ENCODE assay signal across 24 cellular contexts in the genomic region with DNA sequence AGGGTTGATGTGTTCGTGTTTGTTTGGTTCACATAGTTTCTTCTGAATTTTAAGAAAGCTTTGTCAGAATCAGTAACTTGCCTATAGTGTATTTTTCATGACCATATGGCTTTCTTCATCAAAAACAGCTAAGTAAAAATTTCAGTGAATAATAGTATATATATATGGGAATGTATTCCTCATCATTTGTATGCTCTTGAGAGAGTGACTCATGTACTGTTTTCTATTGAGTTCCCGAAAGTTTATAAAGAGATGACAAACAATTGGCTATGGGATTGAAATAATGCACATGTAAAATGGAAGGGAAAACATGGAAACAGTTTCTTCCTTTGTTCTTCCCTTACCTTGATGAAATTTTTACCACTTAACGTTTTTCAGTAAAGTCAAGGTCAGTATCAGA. TPM values are rescaled to one million over a fixed set of nuclear protein-coding genes. Genes with fewer than 3 reads are reported as not detected.
DNase-seq lines count a peak whose midpoint lies in the region; ATAC-seq and TF ChIP-seq lines count a peak whose summit lies in the region.
"Had no signal": no experiment of that assay in that cellular context is flagged by ENCODE, and none has a peak within 500 bp of the region (broad histone marks: within the 10 kb centered on the region; RNA-seq: fewer than 3 reads in every experiment).

No MANE protein-coding gene starts in this region.

- no peak for TF ChIP-seq CTCF in IMR-90 (conservative IDR thresholded peaks at IDR 0.05; ENCODE audit: low read depth, low read length)
- no peak for TF ChIP-seq CTCF in fibroblast of mammary gland (conservative IDR thresholded peaks at IDR 0.05; ENCODE audit: control insufficient read depth, insufficient read depth, low read depth, low read length)
- no peak for TF ChIP-seq CTCF in gastrocnemius medialis (IDR thresholded peaks at IDR 0.05 in 4 of 5, conservative IDR thresholded peaks at IDR 0.05 in 1 of 5)
- TF ChIP-seq CTCF in vagina (IDR thresholded peaks at IDR 0.05): no peak

- peak overlapping the region; percentile 73; the same call in 1 of the 2 replicates for H3K9ac ChIP-seq in IMR-90 (ENCODE audit: low read depth, low read length)
- H3K9ac ChIP-seq: BLaER1 treated with 17β-estradiol and CSF1 and Interleukin-3, amounts not matched to agents 10 nM and 100 nM had no signal

- peak overlapping the region; percentile 88 to 95 for H4K8ac ChIP-seq in IMR-90 (ENCODE audit: low read depth in 2 of 2, low read length in 2 of 2)

- peak overlapping the region; percentile 91; the same call in 2 of the 3 replicates for H2BK15ac ChIP-seq in IMR-90 (ENCODE audit: low read depth, low read length)

- peak overlapping the region; percentile 63; the same call in 1 of the 2 replicates for H3K4me2 ChIP-seq in IMR-90 (ENCODE audit: low read depth, low read length)
- H3K4me2 ChIP-seq: BLaER1 treated with 17β-estradiol and CSF1 and Interleukin-3, amounts not matched to agents 10 nM and 100 nM had no signal

- no peak overlapping the region for H2AFZ ChIP-seq in IMR-90 (replicated peaks; ENCODE audit: low read length, poor library complexity)

- H4K5ac ChIP-seq in IMR-90 (ENCODE audit: low read depth, low read length): peak overlapping the region; percentile 99; the same call in 1 of the 2 replicates

- H3K14ac ChIP-seq in IMR-90 (replicated peaks; ENCODE audit: low read depth, low read length): peak overlapping the region; percentile 94

- peak overlapping the region; percentile 87 for H3K23ac ChIP-seq in IMR-90 (ENCODE audit: low read depth, low read length)

- H3K36me3 ChIP-seq in IMR-90 (ENCODE audit: control insufficient read depth, insufficient read depth, low read length) (no peaks in the 10 kb centered on the region), gastrocnemius medialis (no peaks in the 10 kb centered on the region), vagina (no peaks in the 10 kb centered on the region)
- H3K36me3 ChIP-seq: cardiac muscle cell had no signal

- in situ Hi-C loops in IMR-90 (cut with MboI; ENCODE audit: low sequenced_read_pairs): no loop called here
- in situ Hi-C loops in gastrocnemius medialis (cut with MboI; ENCODE audit: low sequenced_read_pairs in 4 of 4): no loop called here

- POLR2A ChIA-PET in IMR-90 (lab: Charles Lee; ENCODE audit: unreplicated experiment): no interaction called here

- ATAC-seq in IMR-90 (ENCODE audit: low read depth): peak; percentile 62
- no peak for ATAC-seq in gastrocnemius medialis
- ATAC-seq: left cardiac atrium, Panc1 had no signal

- peak overlapping the region; percentile 100 for H3K27ac ChIP-seq in IMR-90 (ENCODE audit: insufficient read depth, low read length)
- H3K27ac ChIP-seq in gastrocnemius medialis: peak overlapping the region in 3 of 4 donors; percentile 1 to 36 (median 31)
- no peak overlapping the region for H3K27ac ChIP-seq in vagina
- H3K27ac ChIP-seq: BLaER1 treated with 17β-estradiol and CSF1 and Interleukin-3, amounts not matched to agents 10 nM and 100 nM; cardiac muscle cell had no signal

- peak overlapping the region; percentile 99 for H2BK5ac ChIP-seq in IMR-90 (ENCODE audit: low read depth, low read length, poor library complexity, severe bottlenecking)

- H3K9me3 ChIP-seq in IMR-90 (ENCODE audit: control insufficient read depth, insufficient read depth, low read length) (no peaks in the 10 kb centered on the region), gastrocnemius medialis (no peaks in the 10 kb centered on the region), vagina (no peaks in the 10 kb centered on the region)

- no CpG with 5 or more reads among the region's 3 CpGs for WGBS in IMR-90 (ENCODE audit: extremely low coverage in 2 of 2, insufficient read length in 1 of 2), 2 experiments

- H4K91ac ChIP-seq in IMR-90 (ENCODE audit: insufficient read depth, low read depth, low read length): peak overlapping the region; percentile 98

- H3K79me1 ChIP-seq in IMR-90 (ENCODE audit: low read depth in 1 of 2, low read length in 2 of 2): peaks cover 49 to 78% of the 10 kb centered on the region in 2 experiments

- peak; percentile 76 for DNase-seq in IMR-90
- DNase-seq in amniotic epithelial cell (ENCODE audit: low read depth): peak; percentile 27
- peak; percentile 73 for DNase-seq in fibroblast of mammary gland (ENCODE audit: low read depth)
- DNase-seq in gastrocnemius medialis: no peak
- DNase-seq in effector CD8-positive, alpha-beta T cell (lab: John Stamatoyannopoulos, UW): no peak
- no peak for DNase-seq in vagina (ENCODE audit: extremely low spot score in 2 of 2)
- no peak for DNase-seq in activated CD8-positive, alpha-beta memory T cell treated with anti-CD3 and anti-CD28 coated beads, Interleukin-2, amount 50 U/mL, for 4 hours
- DNase-seq: activated CD4-positive, alpha-beta memory T cell treated with anti-CD3 and anti-CD28 coated beads for 36 hours; activated CD4-positive, alpha-beta T cell treated with anti-CD3 and anti-CD28 coated beads for 1 hour; activated naive CD4-positive, alpha-beta T cell treated with anti-CD3 and anti-CD28 coated beads for 36 hours; amygdala; cortex of kidney; GDM1; hypothalamus; KBM-7; left cardiac atrium; NCI-H2081; NCI-H526; SHP77 treated with DMSO at 0.1 percent for 48 hours; stimulated activated CD4-positive, alpha-beta T cell treated with anti-CD3 and anti-CD28 coated beads, Interleukin-15, amount 100 ng/mL, for 24 hours; stimulated activated CD4-positive, alpha-beta T cell treated with anti-CD3 and anti-CD28 coated beads, Interleukin-4, amount 100 ng/mL, for 4 hours had no signal

- CTCF ChIA-PET in IMR-90 (lab: Yijun Ruan, JAX): no interaction called here

- BruUV-seq in IMR-90 (replicated peaks; lab: Mats Ljungman, UMichigan): no TSS peak

- H2BK120ac ChIP-seq in IMR-90 (ENCODE audit: low read depth, low read length): peak overlapping the region; percentile 98

- intact Hi-C loops in IMR-90 (cut with micrococcal nuclease): loop anchor here (5.0 kb wide), 1 partner anchor 56 kb away; the partner anchor contains the start of gene KAT6B
- intact Hi-C loops in gastrocnemius medialis (cut with DNase I; ENCODE audit: low total_unique reads): no loop called here
- intact Hi-C loops in vagina (cut with DNase I): no loop called here

- peak overlapping the region; percentile 93 for H3K56ac ChIP-seq in IMR-90 (ENCODE audit: extremely low read depth, insufficient read depth, low read length)

- H2AK5ac ChIP-seq in IMR-90 (ENCODE audit: low read depth, low read length): peak overlapping the region; percentile 98

- H3K27me3 ChIP-seq in IMR-90 (ENCODE audit: control insufficient read depth, insufficient read depth, low read length) (no peaks in the 10 kb centered on the region), gastrocnemius medialis (no peaks in the 10 kb centered on the region), vagina (no peaks in the 10 kb centered on the region)
- H3K27me3 ChIP-seq: BLaER1 treated with 17β-estradiol and CSF1 and Interleukin-3, amounts not matched to agents 10 nM and 100 nM; cardiac muscle cell had no signal

- peaks cover 31% of the 10 kb centered on the region for H3K9me1 ChIP-seq in IMR-90 (ENCODE audit: insufficient read depth, low read length)

- H3K4ac ChIP-seq in IMR-90 (ENCODE audit: low read depth, low read length): peak overlapping the region; percentile 94

- TF ChIP-seq RAD21 in IMR-90 (IDR thresholded peaks at IDR 0.05; ENCODE audit: low read length): no peak

- 0 out of 2 replicates have a peak, but pooled peaks cover 3% of the 10 kb centered on the region for H4K20me1 ChIP-seq in IMR-90 (ENCODE audit: insufficient read depth, low read length)

- H3K18ac ChIP-seq in IMR-90 (ENCODE audit: low read depth, low read length): peak overlapping the region; percentile 92

- H3K4me1 ChIP-seq in IMR-90 (ENCODE audit: control insufficient read depth, insufficient read depth, low read length) (peaks cover 43% of the 10 kb centered on the region), gastrocnemius medialis (peaks cover 32 to 35% of the 10 kb centered on the region in 2 donors), vagina (peaks cover 28% of the 10 kb centered on the region)

- dilution Hi-C loops in IMR-90 (cut with HindIII; ENCODE audit: low sequenced_read_pairs, unreplicated experiment): no loop called here

- H3K4me3 ChIP-seq in IMR-90 (ENCODE audit: insufficient read depth, low read depth, low read length): no peak overlapping the region
- no peak overlapping the region for H3K4me3 ChIP-seq in fibroblast of mammary gland (ENCODE audit: control insufficient read depth, low read depth, low read length)
- H3K4me3 ChIP-seq in gastrocnemius medialis: no peak overlapping the region
- H3K4me3 ChIP-seq in vagina: no peak overlapping the region
- H3K4me3 ChIP-seq: BLaER1 treated with 17β-estradiol and CSF1 and Interleukin-3, amounts not matched to agents 10 nM and 100 nM; cardiac muscle cell had no signal

- peak overlapping the region; percentile 98 for H2BK20ac ChIP-seq in IMR-90 (ENCODE audit: low read depth, low read length)

- no peak for TF ChIP-seq POLR2A in IMR-90 (IDR thresholded peaks at IDR 0.05; ENCODE audit: low read depth, low read length)
- no peak for TF ChIP-seq POLR2A in gastrocnemius medialis (IDR thresholded peaks at IDR 0.05)
- no peak for TF ChIP-seq POLR2A in vagina (IDR thresholded peaks at IDR 0.05)

- H2AK9ac ChIP-seq in IMR-90 (replicated peaks; ENCODE audit: low read depth, low read length, poor library complexity): no peak overlapping the region

TF ChIP-seq in IMR-90, 13 proteins besides CTCF, POLR2A, EP300 and RAD21:
- peak; percentile 30; the same call in 1 of the 2 replicates for TF ChIP-seq FOS (IDR thresholded peaks at IDR 0.05; ENCODE audit: low read depth, low read length)
- TF ChIP-seq ELK1 (IDR thresholded peaks at IDR 0.05; ENCODE audit: borderline replicate concordance, low read depth, low read length): no peak
- TF ChIP-seq MAZ (IDR thresholded peaks at IDR 0.05; ENCODE audit: borderline replicate concordance, low read depth, low read length): no peak
- no peak for TF ChIP-seq RFX5 (IDR thresholded peaks at IDR 0.05; ENCODE audit: low read depth, low read length)

RNA-seq across cellular contexts. Expression of gene KAT6B, which starts 56.4 kb away (rescaled TPM):
- 27.8 and 28.1 TPM in 2 replicates for total RNA-seq in IMR-90 (2012; rRNA removed)
- 8.1 and 8.8 TPM in 2 replicates for polyA plus RNA-seq in IMR-90 (2012; rRNA removed)
- polyA plus RNA-seq in IMR-90 (2012; cell fraction: cytosol; rRNA removed): 3.6 and 4.2 TPM in 2 replicates
- polyA plus RNA-seq in IMR-90 (2012; cell fraction: nucleus; rRNA removed; ENCODE audit: low replicate concordance): 9.0 and 13.6 TPM in 2 replicates
- total RNA-seq in gastrocnemius medialis: 10 to 100 TPM; 12.0 to 37.7 (median 21.6) TPM
- 59.2 TPM for total RNA-seq in vagina

Comparison
In these comparisons a context has a peak if more than half of its experiments do, and no peak if none do; other contexts are left out.
1. DNase-seq: peak in IMR-90 (single experiment), amniotic epithelial cell (single experiment) and fibroblast of mammary gland (single experiment); none in gastrocnemius medialis (0 of 2), effector CD8-positive, alpha-beta T cell (single experiment), vagina (0 of 2) and activated CD8-positive, alpha-beta memory T cell treated with anti-CD3 and anti-CD28 coated beads, Interleukin-2, amount 50 U/mL, for 4 hours (single experiment).